22 cellular contexts compared by ENCODE assay signal in genomic region chr1:102566182-102566581, GRCh38.
DNase-seq lines count a peak whose midpoint lies in the region; ATAC-seq and TF ChIP-seq lines count a peak whose summit lies in the region.
"Had no signal": no experiment of that assay in that cellular context is flagged by ENCODE, and none has a peak within 500 bp of the region (broad histone marks: within the 10 kb centered on the region; RNA-seq: fewer than 3 reads in every experiment).

No MANE protein-coding gene starts in this region.

- ATAC-seq in HG03108 (IDR thresholded peaks at IDR 0.05; ENCODE audit: unreplicated experiment) = no peak
- ATAC-seq in HG02798 (IDR thresholded peaks at IDR 0.05; ENCODE audit: poor library complexity, unreplicated experiment) = no peak
- ATAC-seq: CD8-positive, alpha-beta T cell had no signal

- H3K36me3 ChIP-seq in BE2C = no peaks in the 10 kb centered on the region
- H3K36me3 ChIP-seq: Peyer's patch had no signal

- H3K9me3 Mint-ChIP-seq in chondrocyte (ENCODE audit: low read depth) (no peaks in the 10 kb centered on the region), osteocyte (ENCODE audit: unreplicated experiment) (no peaks in the 10 kb centered on the region)
- H3K9me3 Mint-ChIP-seq: CD8-positive, alpha-beta T cell had no signal

- no peak overlapping the region for H3K27ac Mint-ChIP-seq in chondrocyte (ENCODE audit: unreplicated experiment)
- no peak overlapping the region for H3K27ac Mint-ChIP-seq in osteocyte (ENCODE audit: unreplicated experiment)
- H3K27ac Mint-ChIP-seq: CD8-positive, alpha-beta T cell had no signal

- TF ChIP-seq CTCF in BE2C (IDR thresholded peaks at IDR 0.05; ENCODE audit: low read depth, low read length) = peak; percentile 7; the same call in 1 of the 2 replicates
- TF ChIP-seq CTCF in LNCAP (IDR thresholded peaks at IDR 0.05) = peak; percentile 40; the same call in 1 of the 2 replicates
- peak; percentile 65 for TF ChIP-seq CTCF in chondrocyte (IDR thresholded peaks at IDR 0.05)
- no peak for TF ChIP-seq CTCF in osteocyte (IDR thresholded peaks at IDR 0.05)

- H3K36me3 Mint-ChIP-seq in chondrocyte (ENCODE audit: low read depth) (no peaks in the 10 kb centered on the region), osteocyte (ENCODE audit: unreplicated experiment) (no peaks in the 10 kb centered on the region)
- H3K36me3 Mint-ChIP-seq: CD8-positive, alpha-beta T cell had no signal

- no peaks in the 10 kb centered on the region for H3K9me3 ChIP-seq in BE2C
- H3K9me3 ChIP-seq: Caco-2, Peyer's patch had no signal

- no peak overlapping the region for H3K4me3 ChIP-seq in BE2C (ENCODE audit: low read depth, low read length)
- H3K4me3 ChIP-seq: Peyer's patch, SK-N-MC had no signal

- no peaks in the 10 kb centered on the region for H3K4me1 Mint-ChIP-seq in chondrocyte (ENCODE audit: low read depth)
- no peaks in the 10 kb centered on the region for H3K4me1 Mint-ChIP-seq in osteocyte (ENCODE audit: unreplicated experiment)

- DNase-seq in BE2C (no peak), chondrocyte (ENCODE audit: low spot score) (no peak), osteocyte (ENCODE audit: extremely low spot score, unreplicated experiment) (no peak)
- no peak for DNase-seq in central memory CD4-positive, alpha-beta T cell
- DNase-seq: ACHN; C1 segment of cervical spinal cord; Caco-2; CD8-positive, alpha-beta T cell; HCEC 1CT; Karpas-422; MM.1S; NCI-H2029; NCI-H2227 treated with DMSO at 0.1 percent for 48 hours; NCI-H526 treated with DMSO at 0.1 percent for 48 hours; OCI-M1; Peyer's patch; SHP77 treated with DMSO at 0.1 percent for 48 hours; T-helper 2 cell had no signal

- H3K4me3 Mint-ChIP-seq in chondrocyte (ENCODE audit: unreplicated experiment) (no peak overlapping the region), osteocyte (ENCODE audit: unreplicated experiment) (no peak overlapping the region)
- H3K4me3 Mint-ChIP-seq: CD8-positive, alpha-beta T cell had no signal

- H3K27me3 ChIP-seq in BE2C = no peaks in the 10 kb centered on the region
- H3K27me3 ChIP-seq: Peyer's patch had no signal

- peaks cover 4% of the 10 kb centered on the region; the same call in 1 of the 2 replicates for H3K4me1 ChIP-seq in BE2C
- H3K4me1 ChIP-seq: Caco-2, Peyer's patch had no signal

- H3K27me3 Mint-ChIP-seq in chondrocyte (ENCODE audit: low read depth) (peaks cover 48% of the 10 kb centered on the region), osteocyte (ENCODE audit: unreplicated experiment) (peaks cover 36% of the 10 kb centered on the region)
